Comparison of ENCODE assay signal across 6 cellular contexts in genomic region chr17:21142065-21142464, GRCh38. TPM values are rescaled to one million over a fixed set of nuclear protein-coding genes. Genes with fewer than 3 reads are reported as not detected.
DNase-seq lines count a peak whose midpoint lies in the region; ATAC-seq, FAIRE-seq and TF ChIP-seq lines count a peak whose summit lies in the region.
"Not testable (repeated sequence)": the region's sequence is repeated elsewhere in the genome, so short reads cannot be mapped to it uniquely, and the experiment has no call there.

No MANE protein-coding gene starts in this region.

- H2BK5ac ChIP-seq in H9 (ENCODE audit: insufficient read length, low read length): not testable (repeated sequence)

- H3K4me1 ChIP-seq in DOHH2 (ENCODE audit: control insufficient read depth, low read length): peaks cover 30% of the 10 kb centered on the region
- H3K4me1 ChIP-seq in H9 (ENCODE audit: insufficient read depth, low read length): not testable (repeated sequence)
- H3K4me1 ChIP-seq in GM12878 (ENCODE audit: control insufficient read depth, insufficient read depth, low read length): peaks cover 35% of the 10 kb centered on the region

- not testable (repeated sequence) for H4K20me1 ChIP-seq in DOHH2 (ENCODE audit: control insufficient read depth, insufficient read depth, low read depth, low read length); H9 (ENCODE audit: control insufficient read depth, insufficient read depth, insufficient read length); GM12878 (ENCODE audit: control insufficient read depth, insufficient read depth)

- H3K27me3 ChIP-seq in DOHH2 (ENCODE audit: control insufficient read depth, low read length); H9 (ENCODE audit: insufficient read depth, low read length); GM12878 (replicated peaks in 1 of 2; ENCODE audit: control insufficient read depth in 2 of 2, insufficient read depth in 2 of 2, low read length in 1 of 2): not testable (repeated sequence)

- in situ Hi-C loops in GM12878 (cut with MboI): not testable (repeated sequence)

- H2BK15ac ChIP-seq in H9 (ENCODE audit: low read depth, low read length): not testable (repeated sequence)

- FAIRE-seq in GM12878 (lab: Jason Lieb, UNC): not testable (repeated sequence)

- WGBS in H9 (ENCODE audit: extremely low coverage, insufficient read length, low lambda C conversion rate): no CpG with 5 or more reads among the region's 12 CpGs
- 36% methylated on average over 12 of the region's 12 CpGs for WGBS in GM12878 (ENCODE audit: insufficient coverage, insufficient replicate concordance, low lambda C conversion rate, missing lambda C conversion rate)

- DNase-seq in H9; GM12878 (ENCODE audit: low read depth, low spot score): not testable (repeated sequence)
- DNase-seq in SK-N-DZ (ENCODE audit: low spot score) (peak; percentile 59), osteocyte (ENCODE audit: extremely low spot score, unreplicated experiment) (peak; percentile 53)

- not testable (repeated sequence) for H3K27me3 Mint-ChIP-seq in H9 (ENCODE audit: low read depth); osteocyte (ENCODE audit: unreplicated experiment)

- peak overlapping the region in 2 of 3 experiments; percentile 63 to 69; a peak in 1 of 7 replicates for H3K27ac Mint-ChIP-seq in H9
- not testable (repeated sequence) for H3K27ac Mint-ChIP-seq in osteocyte (ENCODE audit: unreplicated experiment)

- H2BK20ac ChIP-seq in H9 (ENCODE audit: low read depth, low read length, poor library complexity, severe bottlenecking): not testable (repeated sequence)

- ATAC-seq in GM12878: peak; percentile 48

- not testable (repeated sequence) for TF ChIP-seq RAD21 in GM12878 (IDR thresholded peaks at IDR 0.05; ENCODE audit: insufficient read depth, low read depth, low read length)

- H2BK12ac ChIP-seq in H9 (ENCODE audit: insufficient read length, low read depth, low read length): not testable (repeated sequence)

- H3F3A ChIP-seq in DOHH2 (ENCODE audit: control insufficient read depth, insufficient read depth): not testable (repeated sequence)

- H3K4me3 ChIP-seq in DOHH2 (ENCODE audit: low read length): peak overlapping the region; percentile 46
- H3K4me3 ChIP-seq in GM12875 (ENCODE audit: low read depth, low read length): peak overlapping the region; percentile 55
- peak overlapping the region; percentile 2; the same call in 1 of the 2 replicates for H3K4me3 ChIP-seq in GM12878

- peaks cover 39 to 68% of the 10 kb centered on the region in 2 experiments for H3K9me3 Mint-ChIP-seq in H9
- not testable (repeated sequence) for H3K9me3 Mint-ChIP-seq in osteocyte (ENCODE audit: unreplicated experiment)

- H4K8ac ChIP-seq in H9 (replicated peaks; ENCODE audit: insufficient read length, low read depth, low read length): not testable (repeated sequence)

- not testable (repeated sequence) for H3K9me2 ChIP-seq in DOHH2 (replicated peaks; ENCODE audit: control insufficient read depth, low read length)

- H3K18ac ChIP-seq in H9 (ENCODE audit: insufficient read length, low read depth, low read length): not testable (repeated sequence)

- H3K14ac ChIP-seq in H9 (ENCODE audit: insufficient read depth, low read length): not testable (repeated sequence)

- not testable (repeated sequence) for TF ChIP-seq CTCF in DOHH2 (IDR thresholded peaks at IDR 0.05; ENCODE audit: low read depth, low read length, poor library complexity, severe bottlenecking); GM12875 (IDR thresholded peaks at IDR 0.05; ENCODE audit: borderline replicate concordance, insufficient read depth, low read depth, low read length); H9 (conservative IDR thresholded peaks at IDR 0.05); GM12878 (IDR thresholded peaks at IDR 0.05 in 2 of 3, conservative IDR thresholded peaks at IDR 0.05 in 1 of 3; ENCODE audit: control insufficient read depth in 2 of 3, extremely low read depth in 1 of 3, insufficient read depth in 1 of 3, low read depth in 3 of 3, low read length in 3 of 3); osteocyte (IDR thresholded peaks at IDR 0.05)

- not testable (repeated sequence) for BruUV-seq in GM12878 (replicated peaks; lab: Mats Ljungman, UMichigan)

- H3K4me2 ChIP-seq in DOHH2 (ENCODE audit: low read length) (peak overlapping the region; percentile 59), GM12878 (ENCODE audit: control insufficient read depth, insufficient read depth) (peak overlapping the region; percentile 78)
- H3K4me2 ChIP-seq in H9 (ENCODE audit: insufficient read depth, insufficient read length, low read length): not testable (repeated sequence)

- H3K23ac ChIP-seq in H9 (ENCODE audit: insufficient read length, low read depth, low read length): not testable (repeated sequence)

- H3K36me3 ChIP-seq in DOHH2 (ENCODE audit: control insufficient read depth, low read length); GM12878 (ENCODE audit: control insufficient read depth in 2 of 2, insufficient read depth in 2 of 2, low read length in 1 of 2): not testable (repeated sequence)

- H3K4me1 Mint-ChIP-seq in H9: peaks cover 25 to 27% of the 10 kb centered on the region in 2 experiments
- H3K4me1 Mint-ChIP-seq in osteocyte (ENCODE audit: unreplicated experiment): not testable (repeated sequence)

- H3K36me3 Mint-ChIP-seq in H9 (ENCODE audit: insufficient read depth in 1 of 3, low read depth in 3 of 3) (peaks cover 42 to 67% (median 45%) of the 10 kb centered on the region in 3 experiments), osteocyte (ENCODE audit: unreplicated experiment) (peaks cover 10% of the 10 kb centered on the region)

- not testable (repeated sequence) for H3K4me3 Mint-ChIP-seq in H9; osteocyte (ENCODE audit: unreplicated experiment)

- not testable (repeated sequence) for H3K4ac ChIP-seq in H9 (ENCODE audit: low read depth, low read length)

- CTCF ChIA-PET in GM12878 (lab: Yijun Ruan, JAX): interaction anchor here (0.7 to 2.6 kb wide), 3 partner anchors 9 to 13 kb away, joined by 5 to 13 read pairs (median 9); partner anchors contain the start of gene DHRS7B

- not testable (repeated sequence) for TF ChIP-seq EP300 in GM12878 (IDR thresholded peaks at IDR 0.05; ENCODE audit: borderline replicate concordance in 1 of 2, control insufficient read depth in 1 of 2, low read depth in 2 of 2, low read length in 2 of 2)

- not testable (repeated sequence) for H2AK5ac ChIP-seq in H9 (ENCODE audit: insufficient read length, low read length)

- H3K79me1 ChIP-seq in H9 (ENCODE audit: insufficient read depth, low read depth, low read length, poor library complexity, severe bottlenecking): not testable (repeated sequence)

- not testable (repeated sequence) for H3T11ph ChIP-seq in H9 (ENCODE audit: low read length)

- H3K56ac ChIP-seq in H9 (ENCODE audit: insufficient read length, low read depth, low read length): not testable (repeated sequence)

- not testable (repeated sequence) for H3K9me3 ChIP-seq in DOHH2 (ENCODE audit: control insufficient read depth, insufficient read depth, low read length); GM12878 (replicated peaks; ENCODE audit: control insufficient read depth, insufficient read depth, low read length)
- peaks cover 14% of the 10 kb centered on the region for H3K9me3 ChIP-seq in H9 (ENCODE audit: control insufficient read depth, low read depth, low read length)

- POLR2A ChIA-PET in GM12878 (lab: Charles Lee): interaction anchor here (1.4 kb wide), 1 partner anchor 10 kb away, joined by 10 read pairs; no protein-coding TSS in a partner anchor

- not testable (repeated sequence) for H4K91ac ChIP-seq in H9 (ENCODE audit: insufficient read length, low read depth, low read length)

- intact Hi-C loops in GM12878 (cut with micrococcal nuclease; ENCODE audit: unreplicated experiment): not testable (repeated sequence)

- H3K27ac ChIP-seq in DOHH2 (ENCODE audit: low read depth, low read length) (peak overlapping the region; percentile 3; the same call in 1 of the 2 replicates), GM12878 (ENCODE audit: control insufficient read depth, insufficient read depth) (peak overlapping the region; percentile 72)
- H3K27ac ChIP-seq in H9 (ENCODE audit: insufficient read length, low read depth, low read length): not testable (repeated sequence)

- H2BK120ac ChIP-seq in H9 (ENCODE audit: low read depth, low read length, poor library complexity, severe bottlenecking): not testable (repeated sequence)

- H2AFZ ChIP-seq in H9 (ENCODE audit: low read length): not testable (repeated sequence)
- H2AFZ ChIP-seq in GM12878 (ENCODE audit: control insufficient read depth, low read depth, low read length): peak overlapping the region; percentile 19

- RAD21 ChIA-PET in GM12878 (lab: Charles Lee; ENCODE audit: unreplicated experiment): interaction anchor here (2.3 to 2.5 kb wide), 2 partner anchors 11 to 14 kb away, joined by 8 to 14 read pairs; no protein-coding TSS in a partner anchor

- SMC1A ChIA-PET in GM12878 (lab: Charles Lee; ENCODE audit: uncharacterized antibody, unreplicated experiment): interaction anchor here (0.6 to 2.3 kb wide), 7 partner anchors 10 to 122 kb away, joined by 3 to 11 read pairs (median 3); partner anchors contain the start of gene TMEM11

- H3K79me2 ChIP-seq in DOHH2 (ENCODE audit: control insufficient read depth, low read length): peaks cover 20% of the 10 kb centered on the region
- not testable (repeated sequence) for H3K79me2 ChIP-seq in H9 (ENCODE audit: insufficient read depth, low read length); GM12878 (ENCODE audit: control insufficient read depth, insufficient read depth, low read length)

- H3K23me2 ChIP-seq in H9 (ENCODE audit: insufficient read length, low read depth, low read length, poor library complexity, severe bottlenecking): not testable (repeated sequence)

- H3K9ac ChIP-seq in H9 (ENCODE audit: extremely low read depth, insufficient read length, low read length): not testable (repeated sequence)
- H3K9ac ChIP-seq in GM12878 (ENCODE audit: control insufficient read depth, insufficient read depth, low read length): peak overlapping the region; percentile 1; the same call in 1 of the 2 replicates

- not testable (repeated sequence) for H4K5ac ChIP-seq in H9 (ENCODE audit: insufficient read length, low read depth, low read length)

- not testable (repeated sequence) for TF ChIP-seq POLR2A in GM12878 (IDR thresholded peaks at IDR 0.05; ENCODE audit: low read depth, low read length)

RNA-seq across cellular contexts. Expression of gene DHRS7B, which starts 15.3 kb away (rescaled TPM):
- total RNA-seq in H9 (2021) (17.2 and 20.3 TPM in 2 replicates), GM12878 (2014; rRNA removed) (19.6 and 22.2 TPM in 2 replicates), GM12878 (2014; rRNA removed; fragmentation: Illumina TruSeq; extraction: Trizol) (16.8 and 18.9 TPM in 2 replicates), GM12878 (2021) (15.9 and 17.1 TPM in 2 replicates), osteocyte (15.7 and 20.1 TPM in 2 replicates)
- 23.8 and 27.4 TPM in 2 replicates for polyA plus RNA-seq in SK-N-DZ (2014; cell fraction: cytosol; rRNA removed)
- polyA plus RNA-seq in SK-N-DZ (2014; cell fraction: nucleus; rRNA removed): 20.0 and 27.6 TPM in 2 replicates
- total RNA-seq in GM12878 (2013; cell fraction: nucleolus; rRNA removed): 40.7 and 40.8 TPM in 2 replicates
- polyA plus RNA-seq in GM12878 (2011; ENCODE audit: low read depth): 3.5 TPM
- polyA plus RNA-seq in GM12878 (2011; rRNA removed) (16.0 and 23.7 TPM in 2 replicates), GM12878 (2014; fragmentation: Illumina TruSeq; extraction: Trizol) (11.1 and 13.4 TPM in 2 replicates), GM12878 (2014; fragmentation: Nextera tagmentation; extraction: Ambion mirVana) (10 to 100 TPM; 24.3 to 32.7 TPM), GM12878 (2014; rRNA removed) (21.0 and 22.1 TPM in 2 replicates), GM12878 (2016; fragmentation: Nextera tagmentation; extraction: Ambion mirVana) (10 to 100 TPM; 34.5 to 35.6 TPM)
- 39.0 and 39.3 TPM in 2 replicates for polyA plus RNA-seq in GM12878 (2011; cell fraction: cytosol; rRNA removed)
- 24.1 and 24.3 TPM in 2 replicates for polyA plus RNA-seq in GM12878 (2011; cell fraction: nucleus; rRNA removed)
- 10.1 and 10.7 TPM in 2 replicates for polyA plus RNA-seq in GM12878 (2012)
- 46.4 and 56.1 TPM in 2 replicates for polyA minus RNA-seq in GM12878 (2011; rRNA and poly(A)+ RNA removed)
- 10.9 and 13.9 TPM in 2 replicates for polyA minus RNA-seq in GM12878 (2011; cell fraction: cytosol; rRNA and poly(A)+ RNA removed)
- polyA minus RNA-seq in GM12878 (2011; cell fraction: nucleus; rRNA and poly(A)+ RNA removed): 15.1 and 23.2 TPM in 2 replicates

Comparison
In these comparisons a context has a peak if more than half of its experiments do, and no peak if none do; other contexts are left out.
1. H3K4me3 ChIP-seq: peak in every context shown above with its lines; median percentile 55 in GM12875; 46 in DOHH2; 2 in GM12878.